ENCODE assay signal across 8 cellular contexts in genomic region chr6:166997348-166997747, GRCh38. TPM values are rescaled to one million over a fixed set of nuclear protein-coding genes. Genes with fewer than 3 reads are reported as not detected.
DNase-seq lines count a peak whose midpoint lies in the region; ATAC-seq and TF ChIP-seq lines count a peak whose summit lies in the region.

No MANE protein-coding gene starts in this region.

- POLR2A ChIA-PET in CD8-positive, alpha-beta T cell (lab: Charles Lee): interaction anchor here (1.0 kb wide), 1 partner anchor 41 kb away, joined by 3 read pairs; the partner anchor contains the start of gene RNASET2

- peaks cover 34% of the 10 kb centered on the region for H4K20me1 ChIP-seq in Loucy (ENCODE audit: insufficient read depth, low read length, poor library complexity, severe bottlenecking)

- no peak overlapping the region for H2AFZ ChIP-seq in Loucy (ENCODE audit: low read length)

- H3K27me3 Mint-ChIP-seq in CD8-positive, alpha-beta T cell (ENCODE audit: low read depth): no peaks in the 10 kb centered on the region
- no peaks in the 10 kb centered on the region for H3K27me3 Mint-ChIP-seq in nephron (ENCODE audit: low read depth)

- peak overlapping the region; percentile 70 for H3K27ac Mint-ChIP-seq in CD8-positive, alpha-beta T cell
- H3K27ac Mint-ChIP-seq in nephron: no peak overlapping the region

- no peaks in the 10 kb centered on the region for H3K9me2 ChIP-seq in Loucy (replicated peaks; ENCODE audit: low read depth, low read length)

- peak overlapping the region; percentile 85 for H3K4me3 Mint-ChIP-seq in CD8-positive, alpha-beta T cell
- peak overlapping the region; percentile 75 to 88 (median 86) for H3K4me3 Mint-ChIP-seq in nephron

- H3K4me1 Mint-ChIP-seq in CD8-positive, alpha-beta T cell (ENCODE audit: low read depth): peaks cover 28% of the 10 kb centered on the region
- peaks cover 23% of the 10 kb centered on the region for H3K4me1 Mint-ChIP-seq in nephron

- peaks cover 20% of the 10 kb centered on the region for H3K4me1 ChIP-seq in CD8-positive, alpha-beta T cell (ENCODE audit: insufficient read depth, low read length)
- H3K4me1 ChIP-seq in Loucy (ENCODE audit: insufficient read depth, low read length, poor library complexity, severe bottlenecking): peaks cover 40% of the 10 kb centered on the region
- peaks cover 23 to 26% of the 10 kb centered on the region in 2 donors for H3K4me1 ChIP-seq in duodenal mucosa (ENCODE audit: control insufficient read depth in 1 of 2, insufficient read depth in 2 of 2, low read length in 2 of 2)

- no peaks in the 10 kb centered on the region for H3F3A ChIP-seq in Loucy (ENCODE audit: low read depth)

- H3K4me3 ChIP-seq in CD8-positive, alpha-beta T cell (ENCODE audit: low read depth, low read length): peak overlapping the region; percentile 44
- peak overlapping the region; percentile 97 for H3K4me3 ChIP-seq in Loucy (ENCODE audit: low read length, poor library complexity, severe bottlenecking)
- H3K4me3 ChIP-seq in duodenal mucosa (ENCODE audit: low read depth in 1 of 2, low read length in 2 of 2): peak overlapping the region; percentile 84 to 85

- H3K9me3 ChIP-seq in CD8-positive, alpha-beta T cell (ENCODE audit: low read length): no peaks in the 10 kb centered on the region
- H3K9me3 ChIP-seq in Loucy (ENCODE audit: insufficient read depth, low read depth, low read length) (no peaks in the 10 kb centered on the region), duodenal mucosa (ENCODE audit: control insufficient read depth in 1 of 2, low read length in 2 of 2) (no peaks in the 10 kb centered on the region)

- TF ChIP-seq CTCF in CD8-positive, alpha-beta T cell (IDR thresholded peaks at IDR 0.05): no peak
- no peak for TF ChIP-seq CTCF in Loucy (conservative IDR thresholded peaks at IDR 0.05; ENCODE audit: low read length)
- no peak for TF ChIP-seq CTCF in nephron (IDR thresholded peaks at IDR 0.05; ENCODE audit: unreplicated experiment in 3 of 3)

- H3K9me3 Mint-ChIP-seq in CD8-positive, alpha-beta T cell: no peaks in the 10 kb centered on the region
- H3K9me3 Mint-ChIP-seq in nephron: peaks cover 3% of the 10 kb centered on the region

- H3K36me3 Mint-ChIP-seq in CD8-positive, alpha-beta T cell: peaks cover 14% of the 10 kb centered on the region
- H3K36me3 Mint-ChIP-seq in nephron (ENCODE audit: low read depth): peaks cover 21% of the 10 kb centered on the region

- peak overlapping the region; percentile 74 for H3K4me2 ChIP-seq in Loucy (ENCODE audit: low read depth, low read length, poor library complexity, severe bottlenecking)

- peaks cover 94% of the 10 kb centered on the region for H3K79me2 ChIP-seq in Loucy (ENCODE audit: insufficient read depth, low read length)

- intact Hi-C loops in CD8-positive, alpha-beta T cell (cut with DNase I, micrococcal nuclease): loop anchor here in 1 of 2 experiments (5.0 kb wide), 2 partner anchors 145 to 575 kb away; no protein-coding TSS in a partner anchor
- intact Hi-C loops in sciatic nerve (cut with DNase I): no loop called here

- ATAC-seq in CD8-positive, alpha-beta T cell: no peak
- ATAC-seq in sciatic nerve (no peak), HG02852 (IDR thresholded peaks at IDR 0.05; ENCODE audit: unreplicated experiment) (no peak)

- H3K36me3 ChIP-seq in CD8-positive, alpha-beta T cell (ENCODE audit: insufficient read depth, low read length): no peaks in the 10 kb centered on the region
- H3K36me3 ChIP-seq in Loucy (ENCODE audit: insufficient read depth, low read length) (no peaks in the 10 kb centered on the region), duodenal mucosa (ENCODE audit: control insufficient read depth in 1 of 2, insufficient read depth in 2 of 2, low read length in 2 of 2) (no peaks in the 10 kb centered on the region)

- no peak for DNase-seq in CD8-positive, alpha-beta T cell
- DNase-seq in HuH-7.5 (ENCODE audit: low spot score) (no peak), sciatic nerve (ENCODE audit: low spot score) (no peak), KG1 (lab: John Stamatoyannopoulos, UW) (no peak)

- H3K9ac ChIP-seq in Loucy (ENCODE audit: low read depth, low read length, poor library complexity, severe bottlenecking) (peak overlapping the region; percentile 91), duodenal mucosa (ENCODE audit: low read depth in 1 of 2, low read length in 2 of 2) (peak overlapping the region; percentile 2 to 49)

- CTCF ChIA-PET in CD8-positive, alpha-beta T cell (lab: Charles Lee): interaction anchor here (0.9 kb wide), 2 partner anchors 46 to 210 kb away, joined by 3 read pairs; no protein-coding TSS in a partner anchor

- H3K27me3 ChIP-seq in CD8-positive, alpha-beta T cell (ENCODE audit: insufficient read depth, low read length): no peaks in the 10 kb centered on the region
- H3K27me3 ChIP-seq in Loucy (ENCODE audit: insufficient read depth, low read length, poor library complexity, severe bottlenecking): no peaks in the 10 kb centered on the region
- no peaks in the 10 kb centered on the region for H3K27me3 ChIP-seq in duodenal mucosa (ENCODE audit: control insufficient read depth in 1 of 2, insufficient read depth in 2 of 2, low read length in 2 of 2)

- H3K27ac ChIP-seq in CD8-positive, alpha-beta T cell (ENCODE audit: low read depth, low read length): no peak overlapping the region
- H3K27ac ChIP-seq in duodenal mucosa (ENCODE audit: low read depth, low read length): no peak overlapping the region

RNA-seq across cellular contexts. Expression of gene CEP43, which starts 1.8 kb away (rescaled TPM):
- 1 to 10 TPM; 5.7 to 8.7 TPM for total RNA-seq in CD8-positive, alpha-beta T cell
- total RNA-seq in sciatic nerve: 18.8 TPM

RNA-seq across cellular contexts. Expression of gene RNASET2, which starts 41.0 kb away (rescaled TPM):
- total RNA-seq in CD8-positive, alpha-beta T cell: 10 to 100 TPM; 93.1 to 98.9 TPM
- 70.4 TPM for total RNA-seq in sciatic nerve

Comparison
In these comparisons a context has a peak if more than half of its experiments do, and no peak if none do; other contexts are left out.
1. H3K4me3 ChIP-seq: peak in every context shown above with its lines; median percentile 97 in Loucy; 84 in duodenal mucosa; 44 in CD8-positive, alpha-beta T cell.